ENCODE assay signal across 7 cellular contexts in the genomic region with DNA sequence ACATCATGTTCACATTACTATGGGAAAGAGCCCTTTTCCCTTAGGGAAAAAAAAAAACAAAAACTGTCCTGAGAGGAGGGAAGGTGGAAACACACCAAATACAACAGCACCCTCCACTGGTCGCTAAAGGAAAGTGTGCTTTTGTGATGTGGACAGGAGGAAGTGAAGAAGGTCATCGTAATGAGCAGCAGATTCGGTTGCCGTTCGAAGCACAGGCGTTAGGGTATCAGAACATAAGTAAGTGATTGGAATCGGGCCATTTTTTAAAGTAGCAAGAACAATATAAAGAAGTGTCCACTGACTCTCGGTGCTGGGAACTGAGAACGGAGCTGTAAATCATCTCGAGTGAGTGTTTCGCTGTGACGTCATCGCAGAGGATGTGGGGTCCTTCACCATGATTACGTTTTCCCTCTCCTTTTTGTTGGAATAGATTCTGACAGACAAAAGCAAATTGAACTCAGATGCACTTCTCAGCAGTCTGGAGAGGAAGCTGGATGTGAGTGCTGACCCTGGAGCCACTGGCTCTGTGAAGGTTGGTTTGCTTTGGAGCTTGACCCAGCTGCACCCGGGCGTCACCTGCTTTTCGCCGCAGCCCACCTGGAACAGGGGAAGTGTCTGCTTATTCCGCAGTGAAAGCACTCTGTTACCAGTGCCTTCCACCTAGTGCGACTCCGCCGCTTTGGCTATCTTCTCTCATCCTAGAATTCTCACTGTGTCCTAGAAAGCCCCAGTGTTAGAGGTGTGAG.
DNase-seq lines count a peak whose midpoint lies in the region; ATAC-seq and TF ChIP-seq lines count a peak whose summit lies in the region.

No MANE protein-coding gene starts in this region.

- H3K79me2 ChIP-seq in OCI-LY3 (ENCODE audit: low read length): no peaks in the 10 kb centered on the region

- H3K4me1 Mint-ChIP-seq in stimulated activated naive B cell treated with anti-CD40 and anti-IgM and Interleukin-4, amounts not matched to agents 10 μg/mL and 1 μg/mL and 100 μg/mL, for 72 hours: peaks cover 3 to 6% of the 10 kb centered on the region in 2 donors

- DNase-seq in EL (peak; percentile 83), HuH-7 (ENCODE audit: low spot score) (peak; percentile 56), brain pericyte (ENCODE audit: low read depth, low spot score) (peak; percentile 63), iris pigment epithelial cell (ENCODE audit: low read depth) (peak; percentile 75), ecto neural progenitor cell (ENCODE audit: low spot score) (no peak)
- no peak for DNase-seq in stimulated activated naive B cell treated with anti-CD40 and anti-IgM and Interleukin-4, amounts not matched to agents 10 μg/mL and 1 μg/mL and 100 μg/mL, for 72 hours

- H3K27ac Mint-ChIP-seq in stimulated activated naive B cell treated with anti-CD40 and anti-IgM and Interleukin-4, amounts not matched to agents 10 μg/mL and 1 μg/mL and 100 μg/mL, for 72 hours: peak overlapping the region; percentile 49

- H3K9me3 Mint-ChIP-seq in stimulated activated naive B cell treated with anti-CD40 and anti-IgM and Interleukin-4, amounts not matched to agents 10 μg/mL and 1 μg/mL and 100 μg/mL, for 72 hours: no peaks in the 10 kb centered on the region

- H3K4me3 ChIP-seq in OCI-LY3 (ENCODE audit: low read length): no peak overlapping the region

- peaks cover 17 to 23% of the 10 kb centered on the region in 2 donors for H3K27me3 Mint-ChIP-seq in stimulated activated naive B cell treated with anti-CD40 and anti-IgM and Interleukin-4, amounts not matched to agents 10 μg/mL and 1 μg/mL and 100 μg/mL, for 72 hours

- no peaks in the 10 kb centered on the region for H3K9me3 ChIP-seq in OCI-LY3 (ENCODE audit: insufficient read depth, low read length)

- H3K4me1 ChIP-seq in OCI-LY3 (ENCODE audit: low read length): no peaks in the 10 kb centered on the region

- H3K36me3 ChIP-seq in OCI-LY3 (replicated peaks; ENCODE audit: low read depth, low read length): no peaks in the 10 kb centered on the region

- peaks cover 0 to 14% of the 10 kb centered on the region in 2 donors for H3K36me3 Mint-ChIP-seq in stimulated activated naive B cell treated with anti-CD40 and anti-IgM and Interleukin-4, amounts not matched to agents 10 μg/mL and 1 μg/mL and 100 μg/mL, for 72 hours

- H2AFZ ChIP-seq in OCI-LY3 (ENCODE audit: low read depth, low read length): no peak overlapping the region

- peaks cover 16% of the 10 kb centered on the region for H3K27me3 ChIP-seq in OCI-LY3 (ENCODE audit: low read depth, low read length)

- H3K4me3 Mint-ChIP-seq in stimulated activated naive B cell treated with anti-CD40 and anti-IgM and Interleukin-4, amounts not matched to agents 10 μg/mL and 1 μg/mL and 100 μg/mL, for 72 hours: peak overlapping the region; percentile 40 to 73

- TF ChIP-seq CTCF in OCI-LY3 (IDR thresholded peaks at IDR 0.05; ENCODE audit: low read depth, low read length): peak; percentile 62

- H3K27ac ChIP-seq in OCI-LY3 (ENCODE audit: low read length): no peak overlapping the region

- H4K20me1 ChIP-seq in OCI-LY3 (ENCODE audit: insufficient read depth, low read length): no peaks in the 10 kb centered on the region

- H3K4me2 ChIP-seq in OCI-LY3 (ENCODE audit: low read length): no peak overlapping the region

- peak; percentile 67 to 85 for ATAC-seq in stimulated activated naive B cell treated with anti-CD40 and anti-IgM and Interleukin-4, amounts not matched to agents 10 μg/mL and 1 μg/mL and 100 μg/mL, for 72 hours (replicated peaks)

- no peak overlapping the region for H3K9ac ChIP-seq in OCI-LY3 (ENCODE audit: low read length)

Comparison
In these comparisons a context has a peak if more than half of its experiments do, and no peak if none do; other contexts are left out.
1. DNase-seq: peak in EL (single experiment), HuH-7 (single experiment), brain pericyte (single experiment) and iris pigment epithelial cell (single experiment); none in stimulated activated naive B cell treated with anti-CD40 and anti-IgM and Interleukin-4, amounts not matched to agents 10 μg/mL and 1 μg/mL and 100 μg/mL, for 72 hours (single experiment) and ecto neural progenitor cell (single experiment).